1 cellular context compared by ENCODE assay signal in the genomic region with DNA sequence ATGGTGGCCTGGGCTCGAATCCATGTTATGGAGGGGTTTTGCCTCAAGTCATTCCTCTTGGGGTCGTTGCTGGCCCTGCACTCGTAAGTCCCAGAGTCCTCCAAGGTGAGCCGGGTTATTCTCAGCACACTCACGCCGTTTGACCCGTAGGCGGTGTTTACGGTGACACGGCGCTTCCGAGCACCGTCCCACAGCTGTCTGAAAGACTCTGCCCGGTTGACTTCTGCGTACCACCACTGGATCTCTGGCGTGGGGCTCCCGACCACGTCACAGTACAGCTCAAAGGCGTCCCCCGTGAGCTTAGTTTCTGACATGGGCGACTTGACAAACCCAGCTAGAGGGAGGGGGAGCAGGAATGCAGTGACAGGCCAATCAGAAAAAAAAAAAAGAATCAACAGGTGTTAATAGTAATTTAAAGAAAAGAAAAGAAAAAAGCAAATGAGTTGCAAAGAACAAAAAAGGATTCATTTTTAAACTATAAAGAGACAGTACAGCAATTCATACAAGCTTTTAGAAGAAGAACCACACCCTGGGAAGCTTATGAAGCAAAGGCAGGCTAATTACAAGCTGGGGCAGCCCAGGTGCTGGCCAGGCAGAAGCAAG.
TF ChIP-seq lines count a peak whose summit lies in the region.

No MANE protein-coding gene starts in this region.

TF ChIP-seq in WTC11, 78 proteins besides CTCF, POLR2A, EP300 and RAD21:
- no peak for TF ChIP-seq ZMAT4 (CRISPR knock-in tag; IDR thresholded peaks at IDR 0.05)
- no peak for TF ChIP-seq GTF2I (CRISPR knock-in tag; conservative IDR thresholded peaks at IDR 0.05)
- TF ChIP-seq, protein P1, sequence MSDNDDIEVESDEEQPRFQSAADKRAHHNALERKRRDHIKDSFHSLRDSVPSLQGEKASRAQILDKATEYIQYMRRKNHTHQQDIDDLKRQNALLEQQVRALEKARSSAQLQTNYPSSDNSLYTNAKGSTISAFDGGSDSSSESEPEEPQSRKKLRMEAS (CRISPR knock-in tag; IDR thresholded peaks at IDR 0.05) = no peak
- TF ChIP-seq ZNF425 (CRISPR knock-in tag; conservative IDR thresholded peaks at IDR 0.05) = no peak
- TF ChIP-seq ZNF219 (CRISPR knock-in tag; IDR thresholded peaks at IDR 0.05; ENCODE audit: borderline replicate concordance) = no peak
- no peak for TF ChIP-seq SMAD3 (CRISPR knock-in tag; IDR thresholded peaks at IDR 0.05; ENCODE audit: borderline replicate concordance)
- TF ChIP-seq SOX15 (CRISPR knock-in tag; IDR thresholded peaks at IDR 0.05) = no peak
